ENCODE assay signal across 32 cellular contexts in genomic region chr14:100885196-100886030, GRCh38. TPM values are rescaled to one million over a fixed set of nuclear protein-coding genes. Genes with fewer than 3 reads are reported as not detected.
DNase-seq lines count a peak whose midpoint lies in the region; ATAC-seq and TF ChIP-seq lines count a peak whose summit lies in the region.
"Had no signal": no experiment of that assay in that cellular context is flagged by ENCODE, and none has a peak within 500 bp of the region (broad histone marks: within the 10 kb centered on the region; RNA-seq: fewer than 3 reads in every experiment).

No MANE protein-coding gene starts in this region.

- no peak overlapping the region for H3K4me3 ChIP-seq in Panc1 (ENCODE audit: low read depth in 2 of 2, low read length in 2 of 2)
- no peak overlapping the region for H3K4me3 ChIP-seq in SJCRH30
- H3K4me3 ChIP-seq: breast epithelium, heart left ventricle, Peyer's patch had no signal

- H3K27me3 Mint-ChIP-seq in activated CD4-positive, alpha-beta memory T cell treated with anti-CD3 and anti-CD28 coated beads for 36 hours: peaks cover 6% of the 10 kb centered on the region

- BruUV-seq in Panc1 (replicated peaks; lab: Mats Ljungman, UMichigan): no TSS peak

- intact Hi-C loops in Panc1 (cut with micrococcal nuclease; ENCODE audit: unreplicated experiment): no loop called here
- intact Hi-C loops in activated CD4-positive, alpha-beta memory T cell treated with anti-CD3 and anti-CD28 coated beads for 36 hours (cut with micrococcal nuclease): no loop called here

- H3K4me1 ChIP-seq in Panc1 (ENCODE audit: control insufficient read depth, insufficient read depth, low read length) (no peaks in the 10 kb centered on the region; the same call in 1 of the 2 replicates), SJCRH30 (0 out of 2 replicates have a peak, but pooled peaks cover 6% of the 10 kb centered on the region)
- H3K4me1 ChIP-seq: breast epithelium, heart left ventricle, Peyer's patch had no signal

- ATAC-seq in Panc1 (peak; percentile 38; the same call in 1 of the 2 replicates), GM21619 (IDR thresholded peaks at IDR 0.05; ENCODE audit: unreplicated experiment) (no peak), GM21786 (IDR thresholded peaks at IDR 0.05; ENCODE audit: unreplicated experiment) (no peak)
- ATAC-seq: activated T-cell treated with anti-CD3 and anti-CD28 coated beads, Interleukin-2, amount 50 U/mL, for 72 hours; CD8-positive, alpha-beta T cell; left colon; naive thymus-derived CD8-positive, alpha-beta T cell; stimulated activated naive CD8-positive, alpha-beta T cell treated with anti-CD3 and anti-CD28 coated beads, Interleukin-15, Interleukin-2, amounts not matched to agents 100 U/mL and 50 U/mL, for 24 hours had no signal

- H3K9me3 Mint-ChIP-seq in activated CD4-positive, alpha-beta memory T cell treated with anti-CD3 and anti-CD28 coated beads for 36 hours: no peaks in the 10 kb centered on the region
- H3K9me3 Mint-ChIP-seq: activated T-cell treated with anti-CD3 and anti-CD28 coated beads, Interleukin-2, amount 50 U/mL, for 72 hours; CD8-positive, alpha-beta T cell had no signal

- no peak overlapping the region for H3K4me3 Mint-ChIP-seq in activated CD4-positive, alpha-beta memory T cell treated with anti-CD3 and anti-CD28 coated beads for 36 hours
- H3K4me3 Mint-ChIP-seq: activated naive CD4-positive, alpha-beta T cell treated with anti-CD3 and anti-CD28 coated beads, Interleukin-2, amount 10 ng/mL, durations not matched to agents 7 days and 5 days; activated T-cell treated with anti-CD3 and anti-CD28 coated beads, Interleukin-2, amount 50 U/mL, for 72 hours; CD8-positive, alpha-beta T cell; naive thymus-derived CD8-positive, alpha-beta T cell had no signal

- H3K4me1 Mint-ChIP-seq in activated CD4-positive, alpha-beta memory T cell treated with anti-CD3 and anti-CD28 coated beads for 36 hours (ENCODE audit: low read depth): no peaks in the 10 kb centered on the region
- H3K4me1 Mint-ChIP-seq: activated naive CD4-positive, alpha-beta T cell treated with anti-CD3 and anti-CD28 coated beads, Interleukin-2, amount 10 ng/mL, durations not matched to agents 7 days and 5 days had no signal

- H3K9me3 ChIP-seq in Panc1 (ENCODE audit: control insufficient read depth, insufficient read depth, low read depth, low read length) (no peaks in the 10 kb centered on the region), SJCRH30 (replicated peaks) (no peaks in the 10 kb centered on the region)
- H3K9me3 ChIP-seq: heart left ventricle, Peyer's patch had no signal

- CTCF ChIA-PET in Panc1 (lab: Charles Lee): no interaction called here
- CTCF ChIA-PET in activated CD4-positive, alpha-beta memory T cell treated with anti-CD3 and anti-CD28 coated beads for 36 hours (lab: Charles Lee): no interaction called here

- H3K27me3 ChIP-seq in Panc1 (ENCODE audit: control insufficient read depth, insufficient read depth, low read length): no peaks in the 10 kb centered on the region
- peaks cover 3% of the 10 kb centered on the region; the same call in 1 of the 2 replicates for H3K27me3 ChIP-seq in SJCRH30
- H3K27me3 ChIP-seq: breast epithelium, Peyer's patch had no signal

- no peak overlapping the region for H3K27ac Mint-ChIP-seq in activated CD4-positive, alpha-beta memory T cell treated with anti-CD3 and anti-CD28 coated beads for 36 hours
- H3K27ac Mint-ChIP-seq: activated naive CD4-positive, alpha-beta T cell treated with anti-CD3 and anti-CD28 coated beads, Interleukin-2, amount 10 ng/mL, durations not matched to agents 7 days and 5 days; activated T-cell treated with anti-CD3 and anti-CD28 coated beads, Interleukin-2, amount 50 U/mL, for 72 hours; CD8-positive, alpha-beta T cell had no signal

- POLR2A ChIA-PET in Panc1 (lab: Charles Lee): no interaction called here
- POLR2A ChIA-PET in activated CD4-positive, alpha-beta memory T cell treated with anti-CD3 and anti-CD28 coated beads for 36 hours (lab: Charles Lee): no interaction called here

- H3K27ac ChIP-seq in Panc1 (ENCODE audit: low read length) (no peak overlapping the region), SJCRH30 (no peak overlapping the region)
- H3K27ac ChIP-seq: breast epithelium, heart left ventricle, Peyer's patch had no signal

- in situ Hi-C loops in Panc1 (cut with HindIII; ENCODE audit: low pct_unique_long_range_greater_than_20kb, low sequenced_read_pairs): no loop called here

- DNase-seq in AG20443 (ENCODE audit: low spot score) (peak; percentile 47), Panc1 (ENCODE audit: low read depth, low spot score) (no peak), fibroblast of peridontal ligament (ENCODE audit: extremely low read depth) (peak; percentile 24), myocyte (ENCODE audit: low read depth) (peak; percentile 19), SJCRH30 (no peak)
- no peak for DNase-seq in activated CD4-positive, alpha-beta memory T cell treated with anti-CD3 and anti-CD28 coated beads for 36 hours
- DNase-seq: activated CD4-positive, alpha-beta T cell treated with anti-CD3 and anti-CD28 coated beads for 4 hours; activated naive CD4-positive, alpha-beta T cell treated with anti-CD3 and anti-CD28 coated beads, Interleukin-2, amount 10 ng/mL, durations not matched to agents 7 days and 5 days; activated T-cell treated with anti-CD3 and anti-CD28 coated beads, Interleukin-2, amount 50 U/mL, for 72 hours; amniotic stem cell; CD8-positive, alpha-beta T cell; dermis blood vessel endothelial cell; DMS153; left colon; naive thymus-derived CD8-positive, alpha-beta T cell; NCI-H1694 treated with DMSO at 0.1 percent for 48 hours; NCI-H2171 treated with DMSO at 0.1 percent for 48 hours; NCI-H524; NK-92 treated with Interleukin-12 subunit alpha and Interleukin-12 subunit beta, amount 100 ng/mL, for 24 hours; stimulated activated naive CD8-positive, alpha-beta T cell treated with anti-CD3 and anti-CD28 coated beads, Interleukin-15, Interleukin-2, amounts not matched to agents 100 U/mL and 50 U/mL, for 24 hours; T-helper 2 cell had no signal

- TF ChIP-seq CTCF in Panc1 (IDR thresholded peaks at IDR 0.05): no peak

- no peaks in the 10 kb centered on the region for H3K36me3 Mint-ChIP-seq in activated CD4-positive, alpha-beta memory T cell treated with anti-CD3 and anti-CD28 coated beads for 36 hours
- H3K36me3 Mint-ChIP-seq: activated naive CD4-positive, alpha-beta T cell treated with anti-CD3 and anti-CD28 coated beads, Interleukin-2, amount 10 ng/mL, durations not matched to agents 7 days and 5 days; CD8-positive, alpha-beta T cell; naive thymus-derived CD8-positive, alpha-beta T cell had no signal

- H3K36me3 ChIP-seq in Panc1 (ENCODE audit: control insufficient read depth, insufficient read depth, low read length) (no peaks in the 10 kb centered on the region), SJCRH30 (peaks cover 84% of the 10 kb centered on the region)
- H3K36me3 ChIP-seq: breast epithelium, heart left ventricle, Peyer's patch had no signal

RNA-seq across cellular contexts. Expression of gene RTL1, which starts 18.1 kb away (rescaled TPM):
- total RNA-seq in Panc1 (2021; ENCODE audit: unreplicated experiment) (not detected), myocyte (not detected in 2 replicates)
- polyA plus RNA-seq in Panc1 (2012; ENCODE audit: insufficient read length): 0.05 TPM
- 0.54 TPM for polyA plus RNA-seq in myocyte (2012)
- total RNA-seq in SJCRH30 (2014; rRNA removed; shearing (Covaris generic)): 0.08 and 0.34 TPM in 2 replicates
- total RNA-seq in activated CD4-positive, alpha-beta memory T cell treated with anti-CD3 and anti-CD28 coated beads for 36 hours: not detected
- total RNA-seq: activated CD8-positive, alpha-beta memory T cell treated with anti-CD3 and anti-CD28 coated beads for 36 hours; activated T-cell treated with anti-CD3 and anti-CD28 coated beads, Interleukin-2, amount 50 U/mL, for 72 hours; breast epithelium; CD8-positive, alpha-beta T cell; dermis blood vessel endothelial cell; H1; heart left ventricle; left colon; mesenteric fat pad; naive thymus-derived CD8-positive, alpha-beta T cell; osteoblast; Peyer's patch; SK-MEL-5 had no signal
- polyA plus RNA-seq: AG04450; H1; heart left ventricle; naive thymus-derived CD8-positive, alpha-beta T cell had no signal

RNA-seq across cellular contexts. Expression of gene MEG3, which starts 59.5 kb away (rescaled TPM):
- total RNA-seq in Panc1 (2021; ENCODE audit: unreplicated experiment) (62.4 TPM), myocyte (289 and 326 TPM in 2 replicates)
- 35.4 TPM for polyA plus RNA-seq in Panc1 (2012; ENCODE audit: insufficient read length)
- polyA plus RNA-seq in myocyte (2012): 176 TPM
- 241 and 419 TPM in 2 replicates for total RNA-seq in SJCRH30 (2014; rRNA removed; shearing (Covaris generic))
- not detected for total RNA-seq in activated CD4-positive, alpha-beta memory T cell treated with anti-CD3 and anti-CD28 coated beads for 36 hours
- total RNA-seq: activated CD8-positive, alpha-beta memory T cell treated with anti-CD3 and anti-CD28 coated beads for 36 hours; activated T-cell treated with anti-CD3 and anti-CD28 coated beads, Interleukin-2, amount 50 U/mL, for 72 hours; CD8-positive, alpha-beta T cell; naive thymus-derived CD8-positive, alpha-beta T cell; SK-MEL-5 had no signal
- polyA plus RNA-seq: naive thymus-derived CD8-positive, alpha-beta T cell had no signal

Comparison
In these comparisons a context has a peak if more than half of its experiments do, and no peak if none do; other contexts are left out.
1. DNase-seq: peak in AG20443 (single experiment), fibroblast of peridontal ligament (single experiment) and myocyte (single experiment); none in Panc1 (single experiment), SJCRH30 (0 of 2) and activated CD4-positive, alpha-beta memory T cell treated with anti-CD3 and anti-CD28 coated beads for 36 hours (single experiment).
2. RNA of gene MEG3, which starts 59.5 kb away (total RNA-seq): 241 to 419 TPM in SJCRH30, 289 to 326 TPM in myocyte and 62.4 TPM in Panc1 (single experiment); not detected in activated CD4-positive, alpha-beta memory T cell treated with anti-CD3 and anti-CD28 coated beads for 36 hours; every median in the first group is over 10 times any median in the second.